In the genomic region with DNA sequence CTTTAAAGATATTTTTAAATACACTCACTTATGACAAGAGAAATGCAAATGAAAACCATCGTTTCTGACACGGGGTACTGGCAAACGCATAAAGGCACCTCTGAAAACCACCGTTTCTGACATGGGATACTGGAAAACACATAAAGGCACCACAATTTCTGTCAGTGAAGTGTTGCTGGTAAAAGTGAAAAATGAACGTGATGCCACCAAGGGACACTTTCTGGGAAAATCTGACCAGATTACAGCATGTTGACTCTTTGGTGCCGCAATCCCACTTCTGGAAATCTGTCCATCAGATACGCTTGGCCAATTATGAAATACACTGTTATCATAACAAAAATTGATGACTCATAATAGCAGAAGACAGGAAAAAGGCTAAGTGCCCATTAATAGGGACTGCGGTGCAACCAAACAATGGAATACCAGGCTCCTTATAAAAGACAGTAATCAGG, we compare ENCODE assay signal across 1 cellular context.
A peak's percentile ranks its signal among the peaks of the same experiment; 100 is the strongest.
TF ChIP-seq lines count a peak whose summit lies in the region.

No MANE protein-coding gene starts in this region.

TF ChIP-seq in HEK293, 187 proteins besides CTCF, POLR2A, EP300 and RAD21 (continued from another document):
- TF ChIP-seq, protein P1, sequence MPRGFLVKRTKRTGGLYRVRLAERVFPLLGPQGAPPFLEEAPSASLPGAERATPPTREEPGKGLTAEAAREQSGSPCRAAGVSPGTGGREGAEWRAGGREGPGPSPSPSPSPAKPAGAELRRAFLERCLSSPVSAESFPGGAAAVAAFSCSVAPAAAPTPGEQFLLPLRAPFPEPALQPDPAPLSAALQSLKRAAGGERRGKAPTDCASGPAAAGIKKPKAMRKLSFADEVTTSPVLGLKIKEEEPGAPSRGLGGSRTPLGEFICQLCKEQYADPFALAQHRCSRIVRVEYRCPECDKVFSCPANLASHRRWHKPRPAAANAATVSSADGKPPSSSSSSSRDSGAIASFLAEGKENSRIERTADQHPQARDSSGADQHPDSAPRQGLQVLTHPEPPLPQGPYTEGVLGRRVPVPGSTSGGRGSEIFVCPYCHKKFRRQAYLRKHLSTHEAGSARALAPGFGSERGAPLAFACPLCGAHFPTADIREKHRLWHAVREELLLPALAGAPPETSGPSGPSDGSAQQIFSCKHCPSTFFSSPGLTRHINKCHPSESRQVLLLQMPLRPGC (tag by site-specific recombination; IDR thresholded peaks at IDR 0.05): no peak
- TF ChIP-seq ATF2 (tag by site-specific recombination; IDR thresholded peaks at IDR 0.05; ENCODE audit: low read depth) (0 out of 2 replicates have a peak, but pooled peaks have one; percentile 25), FEZF1 (tag by site-specific recombination; IDR thresholded peaks at IDR 0.05) (peak; percentile 48; the same call in 1 of the 2 replicates), BCL11A (tag by site-specific recombination; IDR thresholded peaks at IDR 0.05; ENCODE audit: low read depth) (no peak), ZNF548 (tag by site-specific recombination; IDR thresholded peaks at IDR 0.05) (no peak), ZNF530 (tag by site-specific recombination; IDR thresholded peaks at IDR 0.05; ENCODE audit: low read depth) (no peak), ZNF571 (tag by site-specific recombination; IDR thresholded peaks at IDR 0.05) (no peak), RBAK (tag by site-specific recombination; IDR thresholded peaks at IDR 0.05) (no peak), ZFP37 (tag by site-specific recombination; IDR thresholded peaks at IDR 0.05) (no peak), ZSCAN18 (tag by site-specific recombination; IDR thresholded peaks at IDR 0.05) (no peak), ZFHX2 (tag by site-specific recombination; conservative IDR thresholded peaks at IDR 0.05) (no peak), ZBTB17 (tag by site-specific recombination; IDR thresholded peaks at IDR 0.05) (peak; percentile 23; the same call in 1 of the 2 replicates), ZNF768 (tag by site-specific recombination; IDR thresholded peaks at IDR 0.05) (no peak), ZNF48 (tag by site-specific recombination; IDR thresholded peaks at IDR 0.05) (no peak), PRDM1 (tag by site-specific recombination; IDR thresholded peaks at IDR 0.05) (peak; percentile 69)
- TF ChIP-seq, protein P2, sequence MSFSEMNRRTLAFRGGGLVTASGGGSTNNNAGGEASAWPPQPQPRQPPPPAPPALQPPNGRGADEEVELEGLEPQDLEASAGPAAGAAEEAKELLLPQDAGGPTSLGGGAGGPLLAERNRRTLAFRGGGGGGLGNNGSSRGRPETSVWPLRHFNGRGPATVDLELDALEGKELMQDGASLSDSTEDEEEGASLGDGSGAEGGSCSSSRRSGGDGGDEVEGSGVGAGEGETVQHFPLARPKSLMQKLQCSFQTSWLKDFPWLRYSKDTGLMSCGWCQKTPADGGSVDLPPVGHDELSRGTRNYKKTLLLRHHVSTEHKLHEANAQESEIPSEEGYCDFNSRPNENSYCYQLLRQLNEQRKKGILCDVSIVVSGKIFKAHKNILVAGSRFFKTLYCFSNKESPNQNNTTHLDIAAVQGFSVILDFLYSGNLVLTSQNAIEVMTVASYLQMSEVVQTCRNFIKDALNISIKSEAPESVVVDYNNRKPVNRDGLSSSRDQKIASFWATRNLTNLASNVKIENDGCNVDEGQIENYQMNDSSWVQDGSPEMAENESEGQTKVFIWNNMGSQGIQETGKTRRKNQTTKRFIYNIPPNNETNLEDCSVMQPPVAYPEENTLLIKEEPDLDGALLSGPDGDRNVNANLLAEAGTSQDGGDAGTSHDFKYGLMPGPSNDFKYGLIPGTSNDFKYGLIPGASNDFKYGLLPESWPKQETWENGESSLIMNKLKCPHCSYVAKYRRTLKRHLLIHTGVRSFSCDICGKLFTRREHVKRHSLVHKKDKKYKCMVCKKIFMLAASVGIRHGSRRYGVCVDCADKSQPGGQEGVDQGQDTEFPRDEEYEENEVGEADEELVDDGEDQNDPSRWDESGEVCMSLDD (tag by site-specific recombination; IDR thresholded peaks at IDR 0.05): no peak
